Comparison of ENCODE assay signal across 8 cellular contexts in genomic region chr17:45231481-45232116, GRCh38. TPM values are rescaled to one million over a fixed set of nuclear protein-coding genes. Genes with fewer than 3 reads are reported as not detected.
DNase-seq lines count a peak whose midpoint lies in the region; ATAC-seq, FAIRE-seq and TF ChIP-seq lines count a peak whose summit lies in the region.

No MANE protein-coding gene starts in this region.

- no peak for ATAC-seq in activated CD4-positive, alpha-beta T cell treated with anti-CD3 and anti-CD28 coated beads for 36 hours
- ATAC-seq in HG03159 (IDR thresholded peaks at IDR 0.05; ENCODE audit: unreplicated experiment) = no peak

- H3F3A ChIP-seq in PC-9 (ENCODE audit: insufficient read depth, low read depth) = peaks cover 39% of the 10 kb centered on the region; the same call in 1 of the 2 replicates

- H3K27ac ChIP-seq in PC-9 (no peak overlapping the region), esophagus squamous epithelium (peak overlapping the region in 3 of 4 donors; percentile 83 to 95 (median 86))

- H3K27ac Mint-ChIP-seq in activated CD4-positive, alpha-beta T cell treated with anti-CD3 and anti-CD28 coated beads for 36 hours = peak overlapping the region; percentile 100

- TF ChIP-seq CTCF in PC-9 (conservative IDR thresholded peaks at IDR 0.05) = peak; percentile 57
- TF ChIP-seq CTCF in esophagus squamous epithelium (IDR thresholded peaks at IDR 0.05) = peak in 1 of 6 experiments; percentile 22

- H3K36me3 ChIP-seq in PC-9 (ENCODE audit: low read depth) (no peaks in the 10 kb centered on the region), esophagus squamous epithelium (peaks cover 0 to 5% (median 0%) of the 10 kb centered on the region in 3 donors)

- peak; percentile 61 for DNase-seq in activated CD4-positive, alpha-beta T cell treated with anti-CD3 and anti-CD28 coated beads for 36 hours
- DNase-seq in activated CD4-positive, alpha-beta T cell treated with anti-CD3 and anti-CD28 coated beads for 4 hours = no peak
- DNase-seq in PC-9 = no peak
- DNase-seq in esophagus squamous epithelium (lab: John Stamatoyannopoulos, UW) = no peak
- peak; percentile 66 for DNase-seq in stimulated activated CD8-positive, alpha-beta memory T cell treated with anti-CD3 and anti-CD28 coated beads, Interleukin-4, amount 100 ng/mL, for 48 hours
- no peak for DNase-seq in SKM-1 treated with dmso at 0.1 percent for 144 hours (lab: John Stamatoyannopoulos, UW; ENCODE audit: unreplicated experiment)
- no peak for DNase-seq in urothelium cell line (ENCODE audit: low spot score)

- H3K4me1 Mint-ChIP-seq in activated CD4-positive, alpha-beta T cell treated with anti-CD3 and anti-CD28 coated beads for 36 hours = peaks cover 88% of the 10 kb centered on the region

- 73 to 87% methylated on average over 5 to 10 of the region's 19 CpGs for WGBS in esophagus squamous epithelium, 2 donors

- H3K36me3 Mint-ChIP-seq in activated CD4-positive, alpha-beta T cell treated with anti-CD3 and anti-CD28 coated beads for 36 hours (ENCODE audit: low read depth) = peaks cover 54% of the 10 kb centered on the region

- no peaks in the 10 kb centered on the region for H4K20me1 ChIP-seq in PC-9 (ENCODE audit: insufficient read depth)

- H2AFZ ChIP-seq in PC-9 = no peak overlapping the region

- H3K79me2 ChIP-seq in PC-9 (ENCODE audit: low read depth) = peaks cover 7% of the 10 kb centered on the region; the same call in 1 of the 2 replicates

- H3K27me3 ChIP-seq in PC-9 (ENCODE audit: insufficient read depth, low read depth) (no peaks in the 10 kb centered on the region), esophagus squamous epithelium (peaks cover 0 to 6% (median 0%) of the 10 kb centered on the region in 4 donors)

- H3K4me3 ChIP-seq in PC-9 = no peak overlapping the region
- H3K4me3 ChIP-seq in esophagus squamous epithelium = no peak overlapping the region

- TF ChIP-seq POLR2A in esophagus squamous epithelium (IDR thresholded peaks at IDR 0.05) = no peak

- peak overlapping the region; percentile 94 for H3K4me3 Mint-ChIP-seq in activated CD4-positive, alpha-beta T cell treated with anti-CD3 and anti-CD28 coated beads for 36 hours

- no peaks in the 10 kb centered on the region for H3K9me3 Mint-ChIP-seq in activated CD4-positive, alpha-beta T cell treated with anti-CD3 and anti-CD28 coated beads for 36 hours (ENCODE audit: low read depth)

- no peaks in the 10 kb centered on the region for H3K9me2 ChIP-seq in PC-9 (ENCODE audit: insufficient read depth)

- peaks cover 41% of the 10 kb centered on the region for H3K4me1 ChIP-seq in PC-9 (replicated peaks; ENCODE audit: insufficient read depth)
- peaks cover 39 to 68% (median 45%) of the 10 kb centered on the region in 3 donors for H3K4me1 ChIP-seq in esophagus squamous epithelium

- no peaks in the 10 kb centered on the region for H3K27me3 Mint-ChIP-seq in activated CD4-positive, alpha-beta T cell treated with anti-CD3 and anti-CD28 coated beads for 36 hours

- FAIRE-seq in urothelium cell line (lab: Jason Lieb, UNC) = no peak

- intact Hi-C loops in activated CD4-positive, alpha-beta T cell treated with anti-CD3 and anti-CD28 coated beads for 36 hours (cut with DNase I, micrococcal nuclease) = no loop called here
- intact Hi-C loops in PC-9 (cut with micrococcal nuclease; ENCODE audit: unreplicated experiment) = no loop called here
- intact Hi-C loops in esophagus squamous epithelium (cut with DNase I) = no loop called here

- POLR2A ChIA-PET in activated CD4-positive, alpha-beta T cell treated with anti-CD3 and anti-CD28 coated beads for 36 hours (lab: Charles Lee) = interaction anchor here (0.5 to 1.0 kb wide), 2 partner anchors 11 to 76 kb away, joined by 4 read pairs; no protein-coding TSS in a partner anchor
- POLR2A ChIA-PET in PC-9 (lab: Charles Lee; ENCODE audit: unreplicated experiment) = interaction anchor here (0.5 to 1.0 kb wide), 2 partner anchors 83 to 441 kb away, joined by 3 to 5 read pairs; partner anchors contain the start of gene HEXIM1

- no peaks in the 10 kb centered on the region for H3K9me3 ChIP-seq in PC-9 (ENCODE audit: insufficient read depth, low read depth)
- H3K9me3 ChIP-seq in esophagus squamous epithelium = no peaks in the 10 kb centered on the region

- CTCF ChIA-PET in activated CD4-positive, alpha-beta T cell treated with anti-CD3 and anti-CD28 coated beads for 36 hours (lab: Charles Lee) = interaction anchor here (0.6 to 12.8 kb wide), 15 partner anchors 11 to 86 kb away, joined by 3 to 334 read pairs (median 3); partner anchors contain the start of gene FMNL1
- CTCF ChIA-PET in PC-9 (lab: Charles Lee) = interaction anchor here (0.6 to 5.4 kb wide), 6 partner anchors 9 to 96 kb away, joined by 3 to 31 read pairs (median 10); partner anchors contain the start of gene ACBD4

- no TSS peak for BruUV-seq in PC-9 (replicated peaks; lab: Mats Ljungman, UMichigan)

- peak overlapping the region; percentile 56 for H3K4me2 ChIP-seq in PC-9

RNA-seq across cellular contexts. Expression of gene FMNL1, which starts 9.9 kb away (rescaled TPM):
- total RNA-seq in activated CD4-positive, alpha-beta T cell treated with anti-CD3 and anti-CD28 coated beads for 36 hours = 100 to 1,000 TPM; 268 to 295 TPM
- total RNA-seq in PC-9 (2021) (12.9 and 18.7 TPM in 2 replicates), esophagus squamous epithelium (10 to 100 TPM in 2 of 4 donors, 1 to 10 TPM in 2; 3.5 to 16.8 (median 6.9) TPM)

RNA-seq across cellular contexts. Expression of gene SPATA32, which starts 30.3 kb away (rescaled TPM):
- total RNA-seq in activated CD4-positive, alpha-beta T cell treated with anti-CD3 and anti-CD28 coated beads for 36 hours = under 1 TPM; 0.21 to 0.25 TPM
- total RNA-seq in PC-9 (2021) = 0.35 and 0.48 TPM in 2 replicates
- total RNA-seq in esophagus squamous epithelium = not detected

Comparison
In these comparisons a context has a peak if more than half of its experiments do, and no peak if none do; other contexts are left out.
1. DNase-seq: peak in activated CD4-positive, alpha-beta T cell treated with anti-CD3 and anti-CD28 coated beads for 36 hours (single experiment) and stimulated activated CD8-positive, alpha-beta memory T cell treated with anti-CD3 and anti-CD28 coated beads, Interleukin-4, amount 100 ng/mL, for 48 hours (single experiment); none in activated CD4-positive, alpha-beta T cell treated with anti-CD3 and anti-CD28 coated beads for 4 hours (0 of 2), PC-9 (0 of 2), esophagus squamous epithelium (single experiment), SKM-1 treated with dmso at 0.1 percent for 144 hours (single experiment) and urothelium cell line (single experiment).
2. RNA of gene FMNL1, which starts 9.9 kb away (total RNA-seq): 268 to 295 TPM in activated CD4-positive, alpha-beta T cell treated with anti-CD3 and anti-CD28 coated beads for 36 hours; 12.9 to 18.7 TPM in PC-9 and 3.5 to 16.8 TPM in esophagus squamous epithelium; every median in the first group is over 10 times any median in the second.